In genomic region chr2:43370705-43371104, GRCh38 we compare ENCODE assay signal across 1 cellular context.
TF ChIP-seq lines count a peak whose summit lies in the region.

No MANE protein-coding gene starts in this region.

TF ChIP-seq in GM23338, 12 proteins besides CTCF, POLR2A, EP300 and RAD21 (continued from another document):
- TF ChIP-seq ZNF462 (CRISPR knock-in tag; IDR thresholded peaks at IDR 0.05) (no peak), NANOG (IDR thresholded peaks at IDR 0.05; ENCODE audit: borderline replicate concordance) (no peak), ZNF114 (CRISPR knock-in tag; IDR thresholded peaks at IDR 0.05) (no peak)
- TF ChIP-seq, protein P1, sequence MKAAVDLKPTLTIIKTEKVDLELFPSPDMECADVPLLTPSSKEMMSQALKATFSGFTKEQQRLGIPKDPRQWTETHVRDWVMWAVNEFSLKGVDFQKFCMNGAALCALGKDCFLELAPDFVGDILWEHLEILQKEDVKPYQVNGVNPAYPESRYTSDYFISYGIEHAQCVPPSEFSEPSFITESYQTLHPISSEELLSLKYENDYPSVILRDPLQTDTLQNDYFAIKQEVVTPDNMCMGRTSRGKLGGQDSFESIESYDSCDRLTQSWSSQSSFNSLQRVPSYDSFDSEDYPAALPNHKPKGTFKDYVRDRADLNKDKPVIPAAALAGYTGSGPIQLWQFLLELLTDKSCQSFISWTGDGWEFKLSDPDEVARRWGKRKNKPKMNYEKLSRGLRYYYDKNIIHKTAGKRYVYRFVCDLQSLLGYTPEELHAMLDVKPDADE (IDR thresholded peaks at IDR 0.05) = no peak
TF ChIP-seq in GM23338: peak in this region for 0.
